1 cellular context compared by ENCODE assay signal in the genomic region with DNA sequence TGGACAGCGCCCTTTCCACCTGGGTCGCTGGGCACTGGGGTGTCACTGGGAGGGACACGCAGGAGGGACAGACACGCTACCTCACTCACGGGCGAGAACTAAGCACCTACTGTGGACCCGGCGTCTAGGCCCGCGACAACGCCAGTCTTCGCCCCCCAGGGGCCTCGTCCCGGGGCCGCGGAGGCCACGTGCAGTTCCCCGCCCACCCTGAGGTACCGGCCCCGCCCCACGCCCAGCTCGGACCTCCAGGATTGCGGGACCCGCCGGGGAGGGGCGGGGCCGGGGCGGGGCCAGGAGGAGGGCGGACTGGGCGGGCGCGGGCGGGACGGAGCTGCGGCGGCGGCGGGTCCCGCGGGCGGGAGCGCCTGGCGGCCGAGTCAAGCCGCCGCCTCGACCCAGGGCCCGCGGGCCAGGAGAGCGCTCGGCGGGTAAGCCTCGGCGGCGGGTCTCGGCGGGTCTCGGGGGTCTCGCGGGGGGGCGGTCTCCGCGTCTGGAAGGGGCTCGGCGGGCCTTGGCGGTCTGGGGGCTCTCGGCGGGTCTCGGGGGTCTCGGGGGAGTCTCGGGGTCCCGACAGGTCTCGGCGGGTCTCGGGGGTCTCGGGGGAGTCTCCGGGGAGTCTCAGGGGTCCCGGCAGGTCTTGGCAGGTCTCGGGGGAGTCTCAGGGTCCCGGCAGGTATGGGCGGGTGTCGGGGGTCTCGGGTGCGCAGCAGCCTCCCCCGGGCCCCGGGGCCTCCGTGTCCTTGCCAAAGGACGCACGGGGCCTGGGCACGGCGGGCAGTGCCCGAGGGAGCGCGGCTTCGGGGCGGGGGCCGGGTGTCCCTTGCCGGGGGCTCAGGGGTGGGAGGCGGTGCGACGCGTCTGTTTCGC.
A peak's percentile ranks its signal among the peaks of the same experiment; 100 is the strongest.
TF ChIP-seq lines count a peak whose summit lies in the region.

A gene with protein sequence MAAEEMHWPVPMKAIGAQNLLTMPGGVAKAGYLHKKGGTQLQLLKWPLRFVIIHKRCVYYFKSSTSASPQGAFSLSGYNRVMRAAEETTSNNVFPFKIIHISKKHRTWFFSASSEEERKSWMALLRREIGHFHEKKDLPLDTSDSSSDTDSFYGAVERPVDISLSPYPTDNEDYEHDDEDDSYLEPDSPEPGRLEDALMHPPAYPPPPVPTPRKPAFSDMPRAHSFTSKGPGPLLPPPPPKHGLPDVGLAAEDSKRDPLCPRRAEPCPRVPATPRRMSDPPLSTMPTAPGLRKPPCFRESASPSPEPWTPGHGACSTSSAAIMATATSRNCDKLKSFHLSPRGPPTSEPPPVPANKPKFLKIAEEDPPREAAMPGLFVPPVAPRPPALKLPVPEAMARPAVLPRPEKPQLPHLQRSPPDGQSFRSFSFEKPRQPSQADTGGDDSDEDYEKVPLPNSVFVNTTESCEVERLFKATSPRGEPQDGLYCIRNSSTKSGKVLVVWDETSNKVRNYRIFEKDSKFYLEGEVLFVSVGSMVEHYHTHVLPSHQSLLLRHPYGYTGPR (plus strand): TSS at position 375 of the 867 bp plus-strand sequence. CDS start 27,533 bp downstream, outside the sequence.

TF ChIP-seq in HepG2, 621 proteins besides CTCF, POLR2A, EP300 and RAD21 (continued from another document and continues in another):
- TF ChIP-seq, protein P1, sequence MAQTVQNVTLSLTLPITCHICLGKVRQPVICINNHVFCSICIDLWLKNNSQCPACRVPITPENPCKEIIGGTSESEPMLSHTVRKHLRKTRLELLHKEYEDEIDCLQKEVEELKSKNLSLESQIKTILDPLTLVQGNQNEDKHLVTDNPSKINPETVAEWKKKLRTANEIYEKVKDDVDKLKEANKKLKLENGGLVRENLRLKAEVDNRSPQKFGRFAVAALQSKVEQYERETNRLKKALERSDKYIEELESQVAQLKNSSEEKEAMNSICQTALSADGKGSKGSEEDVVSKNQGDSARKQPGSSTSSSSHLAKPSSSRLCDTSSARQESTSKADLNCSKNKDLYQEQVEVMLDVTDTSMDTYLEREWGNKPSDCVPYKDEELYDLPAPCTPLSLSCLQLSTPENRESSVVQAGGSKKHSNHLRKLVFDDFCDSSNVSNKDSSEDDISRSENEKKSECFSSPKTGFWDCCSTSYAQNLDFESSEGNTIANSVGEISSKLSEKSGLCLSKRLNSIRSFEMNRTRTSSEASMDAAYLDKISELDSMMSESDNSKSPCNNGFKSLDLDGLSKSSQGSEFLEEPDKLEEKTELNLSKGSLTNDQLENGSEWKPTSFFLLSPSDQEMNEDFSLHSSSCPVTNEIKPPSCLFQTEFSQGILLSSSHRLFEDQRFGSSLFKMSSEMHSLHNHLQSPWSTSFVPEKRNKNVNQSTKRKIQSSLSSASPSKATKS (CRISPR knock-in tag; IDR thresholded peaks at IDR 0.05), result peak; percentile 68; the same call in 1 of the 2 replicates
- TF ChIP-seq, protein P2, sequence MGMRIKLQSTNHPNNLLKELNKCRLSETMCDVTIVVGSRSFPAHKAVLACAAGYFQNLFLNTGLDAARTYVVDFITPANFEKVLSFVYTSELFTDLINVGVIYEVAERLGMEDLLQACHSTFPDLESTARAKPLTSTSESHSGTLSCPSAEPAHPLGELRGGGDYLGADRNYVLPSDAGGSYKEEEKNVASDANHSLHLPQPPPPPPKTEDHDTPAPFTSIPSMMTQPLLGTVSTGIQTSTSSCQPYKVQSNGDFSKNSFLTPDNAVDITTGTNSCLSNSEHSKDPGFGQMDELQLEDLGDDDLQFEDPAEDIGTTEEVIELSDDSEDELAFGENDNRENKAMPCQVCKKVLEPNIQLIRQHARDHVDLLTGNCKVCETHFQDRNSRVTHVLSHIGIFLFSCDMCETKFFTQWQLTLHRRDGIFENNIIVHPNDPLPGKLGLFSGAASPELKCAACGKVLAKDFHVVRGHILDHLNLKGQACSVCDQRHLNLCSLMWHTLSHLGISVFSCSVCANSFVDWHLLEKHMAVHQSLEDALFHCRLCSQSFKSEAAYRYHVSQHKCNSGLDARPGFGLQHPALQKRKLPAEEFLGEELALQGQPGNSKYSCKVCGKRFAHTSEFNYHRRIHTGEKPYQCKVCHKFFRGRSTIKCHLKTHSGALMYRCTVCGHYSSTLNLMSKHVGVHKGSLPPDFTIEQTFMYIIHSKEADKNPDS (CRISPR knock-in tag; IDR thresholded peaks at IDR 0.05), result no peak
- TF ChIP-seq, protein P3, sequence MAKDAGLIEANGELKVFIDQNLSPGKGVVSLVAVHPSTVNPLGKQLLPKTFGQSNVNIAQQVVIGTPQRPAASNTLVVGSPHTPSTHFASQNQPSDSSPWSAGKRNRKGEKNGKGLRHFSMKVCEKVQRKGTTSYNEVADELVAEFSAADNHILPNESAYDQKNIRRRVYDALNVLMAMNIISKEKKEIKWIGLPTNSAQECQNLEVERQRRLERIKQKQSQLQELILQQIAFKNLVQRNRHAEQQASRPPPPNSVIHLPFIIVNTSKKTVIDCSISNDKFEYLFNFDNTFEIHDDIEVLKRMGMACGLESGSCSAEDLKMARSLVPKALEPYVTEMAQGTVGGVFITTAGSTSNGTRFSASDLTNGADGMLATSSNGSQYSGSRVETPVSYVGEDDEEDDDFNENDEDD (CRISPR knock-in tag; IDR thresholded peaks at IDR 0.05; ENCODE audit: borderline replicate concordance), result peak; percentile 96
- TF ChIP-seq HNF4G (IDR thresholded peaks at IDR 0.05; ENCODE audit: borderline replicate concordance, low read depth, low read length) (no peak), HNF4G (CRISPR knock-in tag; IDR thresholded peaks at IDR 0.05; ENCODE audit: borderline replicate concordance, low read depth) (no peak), MAFG (CRISPR knock-in tag; IDR thresholded peaks at IDR 0.05) (peak; percentile 33; the same call in 1 of the 2 replicates), ZFP90 (CRISPR knock-in tag; IDR thresholded peaks at IDR 0.05; ENCODE audit: borderline replicate concordance) (no peak; the same call in 1 of the 2 replicates), ZNF260 (CRISPR knock-in tag; IDR thresholded peaks at IDR 0.05; ENCODE audit: borderline replicate concordance, low read depth) (no peak), HNF4A (CRISPR knock-in tag; IDR thresholded peaks at IDR 0.05) (0 out of 2 replicates have a peak, but pooled peaks have one; percentile 12), ATF1 (CRISPR knock-in tag; IDR thresholded peaks at IDR 0.05) (no peak), TCF12 (IDR thresholded peaks at IDR 0.05) (no peak), TCF12 (CRISPR knock-in tag; IDR thresholded peaks at IDR 0.05) (no peak), NFIC (IDR thresholded peaks at IDR 0.05; ENCODE audit: low read length) (no peak), ZNF430 (CRISPR knock-in tag; IDR thresholded peaks at IDR 0.05) (peak; percentile 79; the same call in 1 of the 2 replicates), BRCA1 (CRISPR knock-in tag; IDR thresholded peaks at IDR 0.05) (peak; percentile 51; the same call in 1 of the 2 replicates), CEBPG (CRISPR knock-in tag; IDR thresholded peaks at IDR 0.05) (no peak), ZNF792 (CRISPR knock-in tag; IDR thresholded peaks at IDR 0.05) (peak; percentile 61; the same call in 1 of the 2 replicates), ZNF879 (CRISPR knock-in tag; IDR thresholded peaks at IDR 0.05) (no peak), KDM6A (CRISPR knock-in tag; IDR thresholded peaks at IDR 0.05; ENCODE audit: low read depth) (no peak), ZNF790 (CRISPR knock-in tag; IDR thresholded peaks at IDR 0.05; ENCODE audit: borderline replicate concordance) (peak; percentile 87; the same call in 1 of the 2 replicates), PAF1 (CRISPR knock-in tag; IDR thresholded peaks at IDR 0.05) (no peak), ZNF468 (CRISPR knock-in tag; IDR thresholded peaks at IDR 0.05) (no peak), ZNF616 (CRISPR knock-in tag; IDR thresholded peaks at IDR 0.05; ENCODE audit: low read depth) (peak; percentile 63; the same call in 1 of the 2 replicates), SAP130 (CRISPR knock-in tag; IDR thresholded peaks at IDR 0.05; ENCODE audit: low read depth) (peak; percentile 86), SAFB2 (CRISPR knock-in tag; IDR thresholded peaks at IDR 0.05; ENCODE audit: borderline replicate concordance, low read depth) (peak; percentile 30; the same call in 1 of the 2 replicates), ZNF251 (CRISPR knock-in tag; IDR thresholded peaks at IDR 0.05) (no peak)
- TF ChIP-seq, protein P4, sequence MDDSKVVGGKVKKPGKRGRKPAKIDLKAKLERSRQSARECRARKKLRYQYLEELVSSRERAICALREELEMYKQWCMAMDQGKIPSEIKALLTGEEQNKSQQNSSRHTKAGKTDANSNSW (CRISPR knock-in tag; IDR thresholded peaks at IDR 0.05; ENCODE audit: borderline replicate concordance), result no peak
- TF ChIP-seq, protein P5, sequence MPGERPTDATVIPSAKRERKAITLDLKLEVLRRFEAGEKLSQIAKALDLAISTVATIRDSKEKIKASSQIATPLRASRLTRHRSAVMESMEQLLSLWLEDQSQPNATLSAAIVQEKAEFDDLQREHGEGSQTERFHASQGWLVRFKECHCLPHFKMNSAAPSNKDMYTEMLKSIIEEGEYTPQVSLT (CRISPR knock-in tag; IDR thresholded peaks at IDR 0.05; ENCODE audit: borderline replicate concordance, low read depth), result no peak
- TF ChIP-seq, protein P6, sequence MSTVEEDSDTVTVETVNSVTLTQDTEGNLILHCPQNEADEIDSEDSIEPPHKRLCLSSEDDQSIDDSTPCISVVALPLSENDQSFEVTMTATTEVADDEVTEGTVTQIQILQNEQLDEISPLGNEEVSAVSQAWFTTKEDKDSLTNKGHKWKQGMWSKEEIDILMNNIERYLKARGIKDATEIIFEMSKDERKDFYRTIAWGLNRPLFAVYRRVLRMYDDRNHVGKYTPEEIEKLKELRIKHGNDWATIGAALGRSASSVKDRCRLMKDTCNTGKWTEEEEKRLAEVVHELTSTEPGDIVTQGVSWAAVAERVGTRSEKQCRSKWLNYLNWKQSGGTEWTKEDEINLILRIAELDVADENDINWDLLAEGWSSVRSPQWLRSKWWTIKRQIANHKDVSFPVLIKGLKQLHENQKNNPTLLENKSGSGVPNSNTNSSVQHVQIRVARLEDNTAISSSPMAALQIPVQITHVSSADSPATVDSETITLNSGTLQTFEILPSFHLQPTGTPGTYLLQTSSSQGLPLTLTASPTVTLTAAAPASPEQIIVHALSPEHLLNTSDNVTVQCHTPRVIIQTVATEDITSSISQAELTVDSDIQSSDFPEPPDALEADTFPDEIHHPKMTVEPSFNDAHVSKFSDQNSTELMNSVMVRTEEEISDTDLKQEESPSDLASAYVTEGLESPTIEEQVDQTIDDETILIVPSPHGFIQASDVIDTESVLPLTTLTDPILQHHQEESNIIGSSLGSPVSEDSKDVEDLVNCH (CRISPR knock-in tag; IDR thresholded peaks at IDR 0.05), result no peak
- TF ChIP-seq, protein P7, sequence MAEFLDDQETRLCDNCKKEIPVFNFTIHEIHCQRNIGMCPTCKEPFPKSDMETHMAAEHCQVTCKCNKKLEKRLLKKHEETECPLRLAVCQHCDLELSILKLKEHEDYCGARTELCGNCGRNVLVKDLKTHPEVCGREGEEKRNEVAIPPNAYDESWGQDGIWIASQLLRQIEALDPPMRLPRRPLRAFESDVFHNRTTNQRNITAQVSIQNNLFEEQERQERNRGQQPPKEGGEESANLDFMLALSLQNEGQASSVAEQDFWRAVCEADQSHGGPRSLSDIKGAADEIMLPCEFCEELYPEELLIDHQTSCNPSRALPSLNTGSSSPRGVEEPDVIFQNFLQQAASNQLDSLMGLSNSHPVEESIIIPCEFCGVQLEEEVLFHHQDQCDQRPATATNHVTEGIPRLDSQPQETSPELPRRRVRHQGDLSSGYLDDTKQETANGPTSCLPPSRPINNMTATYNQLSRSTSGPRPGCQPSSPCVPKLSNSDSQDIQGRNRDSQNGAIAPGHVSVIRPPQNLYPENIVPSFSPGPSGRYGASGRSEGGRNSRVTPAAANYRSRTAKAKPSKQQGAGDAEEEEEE (CRISPR knock-in tag; IDR thresholded peaks at IDR 0.05; ENCODE audit: borderline replicate concordance), result no peak
- TF ChIP-seq, protein P8, sequence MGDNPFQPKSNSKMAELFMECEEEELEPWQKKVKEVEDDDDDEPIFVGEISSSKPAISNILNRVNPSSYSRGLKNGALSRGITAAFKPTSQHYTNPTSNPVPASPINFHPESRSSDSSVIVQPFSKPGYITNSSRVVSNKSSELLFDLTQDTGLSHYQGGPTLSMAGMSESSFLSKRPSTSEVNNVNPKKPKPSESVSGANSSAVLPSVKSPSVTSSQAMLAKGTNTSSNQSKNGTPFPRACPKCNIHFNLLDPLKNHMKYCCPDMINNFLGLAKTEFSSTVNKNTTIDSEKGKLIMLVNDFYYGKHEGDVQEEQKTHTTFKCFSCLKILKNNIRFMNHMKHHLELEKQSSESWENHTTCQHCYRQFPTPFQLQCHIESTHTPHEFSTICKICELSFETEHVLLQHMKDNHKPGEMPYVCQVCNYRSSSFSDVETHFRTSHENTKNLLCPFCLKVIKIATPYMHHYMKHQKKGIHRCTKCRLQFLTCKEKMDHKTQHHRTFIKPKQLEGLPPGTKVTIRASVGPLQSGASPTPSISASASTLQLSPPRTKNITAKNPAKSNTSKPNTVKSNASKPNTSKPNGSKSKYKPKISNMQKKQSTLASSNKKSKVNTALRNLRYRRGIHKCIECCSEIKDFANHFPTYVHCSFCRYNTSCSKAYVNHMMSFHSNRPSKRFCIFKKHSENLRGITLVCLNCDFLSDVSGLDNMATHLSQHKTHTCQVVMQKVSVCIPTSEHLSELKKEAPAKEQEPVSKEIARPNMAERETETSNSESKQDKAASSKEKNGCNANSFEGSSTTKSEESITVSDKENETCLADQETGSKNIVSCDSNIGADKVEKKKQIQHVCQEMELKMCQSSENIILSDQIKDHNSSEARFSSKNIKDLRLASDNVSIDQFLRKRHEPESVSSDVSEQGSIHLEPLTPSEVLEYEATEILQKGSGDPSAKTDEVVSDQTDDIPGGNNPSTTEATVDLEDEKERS (CRISPR knock-in tag; IDR thresholded peaks at IDR 0.05), result no peak
- TF ChIP-seq, protein P9, sequence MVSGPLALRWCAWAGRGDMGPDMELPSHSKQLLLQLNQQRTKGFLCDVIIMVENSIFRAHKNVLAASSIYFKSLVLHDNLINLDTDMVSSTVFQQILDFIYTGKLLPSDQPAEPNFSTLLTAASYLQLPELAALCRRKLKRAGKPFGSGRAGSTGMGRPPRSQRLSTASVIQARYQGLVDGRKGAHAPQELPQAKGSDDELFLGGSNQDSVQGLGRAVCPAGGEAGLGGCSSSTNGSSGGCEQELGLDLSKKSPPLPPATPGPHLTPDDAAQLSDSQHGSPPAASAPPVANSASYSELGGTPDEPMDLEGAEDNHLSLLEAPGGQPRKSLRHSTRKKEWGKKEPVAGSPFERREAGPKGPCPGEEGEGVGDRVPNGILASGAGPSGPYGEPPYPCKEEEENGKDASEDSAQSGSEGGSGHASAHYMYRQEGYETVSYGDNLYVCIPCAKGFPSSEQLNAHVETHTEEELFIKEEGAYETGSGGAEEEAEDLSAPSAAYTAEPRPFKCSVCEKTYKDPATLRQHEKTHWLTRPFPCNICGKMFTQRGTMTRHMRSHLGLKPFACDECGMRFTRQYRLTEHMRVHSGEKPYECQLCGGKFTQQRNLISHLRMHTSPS (CRISPR knock-in tag; IDR thresholded peaks at IDR 0.05; ENCODE audit: low read depth), result no peak
- TF ChIP-seq, protein P10, sequence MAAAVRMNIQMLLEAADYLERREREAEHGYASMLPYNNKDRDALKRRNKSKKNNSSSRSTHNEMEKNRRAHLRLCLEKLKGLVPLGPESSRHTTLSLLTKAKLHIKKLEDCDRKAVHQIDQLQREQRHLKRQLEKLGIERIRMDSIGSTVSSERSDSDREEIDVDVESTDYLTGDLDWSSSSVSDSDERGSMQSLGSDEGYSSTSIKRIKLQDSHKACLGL (CRISPR knock-in tag; IDR thresholded peaks at IDR 0.05), result peak; percentile 88
- TF ChIP-seq, protein P11, sequence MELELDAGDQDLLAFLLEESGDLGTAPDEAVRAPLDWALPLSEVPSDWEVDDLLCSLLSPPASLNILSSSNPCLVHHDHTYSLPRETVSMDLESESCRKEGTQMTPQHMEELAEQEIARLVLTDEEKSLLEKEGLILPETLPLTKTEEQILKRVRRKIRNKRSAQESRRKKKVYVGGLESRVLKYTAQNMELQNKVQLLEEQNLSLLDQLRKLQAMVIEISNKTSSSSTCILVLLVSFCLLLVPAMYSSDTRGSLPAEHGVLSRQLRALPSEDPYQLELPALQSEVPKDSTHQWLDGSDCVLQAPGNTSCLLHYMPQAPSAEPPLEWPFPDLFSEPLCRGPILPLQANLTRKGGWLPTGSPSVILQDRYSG (CRISPR knock-in tag; IDR thresholded peaks at IDR 0.05), result 0 out of 2 replicates have a peak, but pooled peaks have one; percentile 37
